9 cellular contexts compared by ENCODE assay signal in the genomic region with DNA sequence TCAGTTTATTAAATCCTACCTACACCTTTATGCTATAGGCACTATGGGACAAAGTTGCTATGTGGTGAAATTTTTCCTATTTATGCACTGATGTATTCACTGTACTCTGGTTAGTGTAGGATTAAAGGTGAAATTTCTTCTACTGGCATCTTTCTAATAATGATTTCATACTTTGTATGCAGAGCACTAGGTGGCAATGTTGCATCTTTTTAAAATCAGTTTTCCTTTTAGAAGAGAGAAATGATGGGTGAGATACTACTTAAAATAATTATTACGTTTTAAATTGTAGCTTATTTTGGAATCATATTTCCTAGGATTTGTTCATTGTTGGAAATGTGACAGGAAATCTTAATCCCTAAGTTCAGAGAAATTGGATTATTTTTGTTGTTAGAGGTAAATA.
DNase-seq lines count a peak whose midpoint lies in the region; ATAC-seq and TF ChIP-seq lines count a peak whose summit lies in the region.
"Had no signal": no experiment of that assay in that cellular context is flagged by ENCODE, and none has a peak within 500 bp of the region (broad histone marks: within the 10 kb centered on the region; RNA-seq: fewer than 3 reads in every experiment).

No MANE protein-coding gene starts in this region.

- intact Hi-C loops in left lung (cut with DNase I), result no loop called here

- no peaks in the 10 kb centered on the region for H3K4me1 ChIP-seq in left lung

- TF ChIP-seq CTCF in retinal pigment epithelial cell (conservative IDR thresholded peaks at IDR 0.05; ENCODE audit: low read depth, low read length), result peak; percentile 38
- TF ChIP-seq CTCF in left lung (IDR thresholded peaks at IDR 0.05), result peak in 1 of 2 donors; percentile 21

- no peak overlapping the region for H3K4me3 ChIP-seq in retinal pigment epithelial cell (ENCODE audit: low read length)
- no peak overlapping the region for H3K4me3 ChIP-seq in left lung

- H3K9me3 ChIP-seq in left lung, result no peaks in the 10 kb centered on the region

- peak; percentile 58 for DNase-seq in DMS79 treated with DMSO at 0.1 percent for 48 hours (lab: John Stamatoyannopoulos, UW)
- no peak for DNase-seq in DMS79 (lab: John Stamatoyannopoulos, UW)
- peak; percentile 5 to 44 for DNase-seq in NCI-H526 (lab: John Stamatoyannopoulos, UW)
- peak; percentile 24 for DNase-seq in epidermal melanocyte (ENCODE audit: insufficient read length, low spot score)
- DNase-seq in retinal pigment epithelial cell (ENCODE audit: low read depth), result peak; percentile 0
- DNase-seq in left lung, result no peak

- H3K27me3 ChIP-seq in left lung, result no peaks in the 10 kb centered on the region

- no peak overlapping the region for H3K27ac ChIP-seq in left lung
- H3K27ac ChIP-seq: epithelial cell of prostate had no signal

- no peaks in the 10 kb centered on the region for H3K36me3 ChIP-seq in left lung

- ATAC-seq in HG03095 (IDR thresholded peaks at IDR 0.05; ENCODE audit: unreplicated experiment) (no peak), left lung (no peak), GM21786 (IDR thresholded peaks at IDR 0.05; ENCODE audit: unreplicated experiment) (no peak)

Comparison
In these comparisons a context has a peak if more than half of its experiments do, and no peak if none do; other contexts are left out.
1. DNase-seq: peak in DMS79 treated with DMSO at 0.1 percent for 48 hours (single experiment), NCI-H526 (2 of 2), epidermal melanocyte (single experiment) and retinal pigment epithelial cell (single experiment); none in DMS79 (single experiment) and left lung (0 of 2).